ENCODE assay signal across 1 cellular context in the genomic region with DNA sequence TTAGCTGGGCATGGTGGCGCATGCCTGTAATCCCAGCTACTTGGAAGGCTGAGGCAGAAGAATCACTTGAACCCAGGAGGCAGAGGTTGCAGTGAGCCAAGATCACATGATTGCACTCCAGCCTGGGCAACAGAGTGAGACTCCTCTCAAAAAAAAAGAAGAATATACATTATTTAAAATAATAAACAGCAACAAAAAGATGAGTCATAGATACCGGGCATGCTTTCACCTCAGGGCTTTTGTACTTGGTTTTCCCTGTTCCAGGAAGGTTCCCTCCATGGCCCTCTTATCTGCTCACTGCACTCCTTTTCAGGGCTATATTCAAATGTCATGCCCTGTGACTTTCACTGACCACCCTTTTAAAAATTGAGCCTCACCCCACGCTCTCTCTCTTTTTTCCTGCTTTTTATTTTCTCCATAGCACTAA.
TF ChIP-seq lines count a peak whose summit lies in the region.

No MANE protein-coding gene starts in this region.

TF ChIP-seq in HEK293, 187 proteins besides CTCF, POLR2A, EP300 and RAD21 (continued from another document):
- TF ChIP-seq PRDM10 (tag by site-specific recombination; IDR thresholded peaks at IDR 0.05) (peak; percentile 73; the same call in 1 of the 2 replicates), ZNF121 (tag by site-specific recombination; IDR thresholded peaks at IDR 0.05) (peak; percentile 91), PRDM1 (tag by site-specific recombination; IDR thresholded peaks at IDR 0.05) (peak; percentile 71), ZNF664 (tag by site-specific recombination; IDR thresholded peaks at IDR 0.05) (peak; percentile 52; the same call in 1 of the 2 replicates), FEZF1 (tag by site-specific recombination; IDR thresholded peaks at IDR 0.05) (peak; percentile 12; the same call in 1 of the 2 replicates), ZNF366 (tag by site-specific recombination; conservative IDR thresholded peaks at IDR 0.05) (peak; percentile 63), ZNF398 (tag by site-specific recombination; IDR thresholded peaks at IDR 0.05) (0 out of 2 replicates have a peak, but pooled peaks have one; percentile 18), ZFP69B (tag by site-specific recombination; IDR thresholded peaks at IDR 0.05) (peak; percentile 27; the same call in 1 of the 2 replicates), ZNF629 (tag by site-specific recombination; IDR thresholded peaks at IDR 0.05) (peak; percentile 36; the same call in 1 of the 2 replicates), ZBTB17 (tag by site-specific recombination; IDR thresholded peaks at IDR 0.05) (0 out of 2 replicates have a peak, but pooled peaks have one; percentile 23), ZNF239 (tag by site-specific recombination; IDR thresholded peaks at IDR 0.05) (peak; percentile 89)
- TF ChIP-seq, protein P1, sequence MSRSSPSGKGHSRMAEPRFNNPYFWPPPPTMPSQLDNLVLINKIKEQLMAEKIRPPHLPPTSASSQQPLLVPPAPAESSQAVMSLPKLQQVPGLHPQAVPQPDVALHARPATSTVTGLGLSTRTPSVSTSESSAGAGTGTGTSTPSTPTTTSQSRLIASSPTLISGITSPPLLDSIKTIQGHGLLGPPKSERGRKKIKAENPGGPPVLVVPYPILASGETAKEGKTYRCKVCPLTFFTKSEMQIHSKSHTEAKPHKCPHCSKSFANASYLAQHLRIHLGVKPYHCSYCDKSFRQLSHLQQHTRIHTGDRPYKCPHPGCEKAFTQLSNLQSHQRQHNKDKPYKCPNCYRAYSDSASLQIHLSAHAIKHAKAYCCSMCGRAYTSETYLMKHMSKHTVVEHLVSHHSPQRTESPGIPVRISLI (tag by site-specific recombination; IDR thresholded peaks at IDR 0.05), result peak; percentile 46; the same call in 1 of the 2 replicates
- TF ChIP-seq, protein P2, sequence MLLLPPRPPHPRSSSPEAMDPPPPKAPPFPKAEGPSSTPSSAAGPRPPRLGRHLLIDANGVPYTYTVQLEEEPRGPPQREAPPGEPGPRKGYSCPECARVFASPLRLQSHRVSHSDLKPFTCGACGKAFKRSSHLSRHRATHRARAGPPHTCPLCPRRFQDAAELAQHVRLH (tag by site-specific recombination; IDR thresholded peaks at IDR 0.05), result peak; percentile 63; the same call in 1 of the 2 replicates
- TF ChIP-seq, protein P3, sequence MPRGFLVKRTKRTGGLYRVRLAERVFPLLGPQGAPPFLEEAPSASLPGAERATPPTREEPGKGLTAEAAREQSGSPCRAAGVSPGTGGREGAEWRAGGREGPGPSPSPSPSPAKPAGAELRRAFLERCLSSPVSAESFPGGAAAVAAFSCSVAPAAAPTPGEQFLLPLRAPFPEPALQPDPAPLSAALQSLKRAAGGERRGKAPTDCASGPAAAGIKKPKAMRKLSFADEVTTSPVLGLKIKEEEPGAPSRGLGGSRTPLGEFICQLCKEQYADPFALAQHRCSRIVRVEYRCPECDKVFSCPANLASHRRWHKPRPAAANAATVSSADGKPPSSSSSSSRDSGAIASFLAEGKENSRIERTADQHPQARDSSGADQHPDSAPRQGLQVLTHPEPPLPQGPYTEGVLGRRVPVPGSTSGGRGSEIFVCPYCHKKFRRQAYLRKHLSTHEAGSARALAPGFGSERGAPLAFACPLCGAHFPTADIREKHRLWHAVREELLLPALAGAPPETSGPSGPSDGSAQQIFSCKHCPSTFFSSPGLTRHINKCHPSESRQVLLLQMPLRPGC (tag by site-specific recombination; IDR thresholded peaks at IDR 0.05), result peak; percentile 30; the same call in 1 of the 2 replicates
